In the genomic region with DNA sequence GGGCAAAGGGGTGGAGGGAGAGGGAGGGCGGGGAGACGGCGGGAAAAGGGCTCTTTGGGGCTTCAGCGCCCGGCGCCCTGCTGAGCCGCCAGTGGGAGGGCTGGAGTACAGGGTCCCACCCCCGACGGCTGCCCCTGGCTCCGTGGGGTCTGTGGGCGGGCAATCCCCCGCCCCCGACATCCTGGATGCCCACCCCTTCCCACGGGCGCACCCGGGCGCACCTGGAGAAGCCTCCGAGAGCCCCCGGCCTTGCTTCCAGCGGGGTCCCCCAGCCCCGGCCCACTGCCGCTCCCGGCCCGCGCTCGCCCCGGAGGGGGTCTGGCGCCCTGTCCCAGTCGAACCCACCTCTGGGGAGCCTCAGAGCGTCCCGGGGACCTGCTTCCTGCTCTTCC, we compare ENCODE assay signal across 11 cellular contexts. TPM values are rescaled to one million over a fixed set of nuclear protein-coding genes. Genes with fewer than 3 reads are reported as not detected.
DNase-seq lines count a peak whose midpoint lies in the region; ATAC-seq and TF ChIP-seq lines count a peak whose summit lies in the region.
"Had no signal": no experiment of that assay in that cellular context is flagged by ENCODE, and none has a peak within 500 bp of the region (broad histone marks: within the 10 kb centered on the region; RNA-seq: fewer than 3 reads in every experiment).

No MANE protein-coding gene starts in this region.

- intact Hi-C loops in left ventricle myocardium inferior (cut with micrococcal nuclease) (no loop called here), Right ventricle myocardium inferior (cut with DNase I) (loop anchor here (2.0 kb wide), 1 partner anchor 138 kb away; no protein-coding TSS in a partner anchor), tibial artery (cut with DNase I; ENCODE audit: low total_unique reads) (loop anchor here (10.0 kb wide), 2 partner anchors 144 to 224 kb away; a partner anchor contains a TSS)

- TF ChIP-seq EP300 in upper lobe of left lung (IDR thresholded peaks at IDR 0.05), result no peak

- TF ChIP-seq POLR2A in upper lobe of left lung (IDR thresholded peaks at IDR 0.05), result no peak

- H3K27ac ChIP-seq in left ventricle myocardium inferior (replicated peaks) (no peak overlapping the region), WERI-Rb-1 (0 out of 2 replicates have a peak overlapping the region, but pooled peaks have one; percentile 29), upper lobe of left lung (no peak overlapping the region), tibial artery (no peak overlapping the region)

- WGBS in upper lobe of left lung, 2 donors, result 7% methylated on average over 9 of the region's 31 CpGs; no CpG with 5 or more reads in 1 of the 2 donors

- H3K36me3 ChIP-seq in left ventricle myocardium inferior (peaks cover 6% of the 10 kb centered on the region), WERI-Rb-1 (peaks cover 5% of the 10 kb centered on the region; the same call in 1 of the 2 replicates), upper lobe of left lung (no peaks in the 10 kb centered on the region), tibial artery (peaks cover 0 to 7% (median 0%) of the 10 kb centered on the region in 3 donors)

- ATAC-seq in Right ventricle myocardium inferior, result no peak
- ATAC-seq in upper lobe of left lung (ENCODE audit: low FRiP score in 2 of 2), result no peak
- no peak for ATAC-seq in GM18520 (IDR thresholded peaks at IDR 0.05; ENCODE audit: unreplicated experiment)

- no peak for TF ChIP-seq CTCF in left ventricle myocardium inferior (IDR thresholded peaks at IDR 0.05; ENCODE audit: borderline replicate concordance)
- no peak for TF ChIP-seq CTCF in WERI-Rb-1 (IDR thresholded peaks at IDR 0.05; ENCODE audit: low read depth, low read length)
- TF ChIP-seq CTCF in upper lobe of left lung (IDR thresholded peaks at IDR 0.05), result no peak
- no peak for TF ChIP-seq CTCF in tibial artery (IDR thresholded peaks at IDR 0.05)

- H3K9me3 ChIP-seq in left ventricle myocardium inferior (replicated peaks) (no peaks in the 10 kb centered on the region), WERI-Rb-1 (ENCODE audit: severe bottlenecking) (no peaks in the 10 kb centered on the region), iPS-18c (ENCODE audit: control insufficient read depth, insufficient read depth, low read length) (no peaks in the 10 kb centered on the region), upper lobe of left lung (no peaks in the 10 kb centered on the region), tibial artery (no peaks in the 10 kb centered on the region)

- H3K4me1 ChIP-seq in left ventricle myocardium inferior, result peaks cover 44% of the 10 kb centered on the region
- H3K4me1 ChIP-seq in upper lobe of left lung, result peaks cover 29 to 46% (median 40%) of the 10 kb centered on the region in 4 donors
- H3K4me1 ChIP-seq in tibial artery, result peaks cover 7 to 43% (median 35%) of the 10 kb centered on the region in 4 donors

- peaks cover 63% of the 10 kb centered on the region for H3K27me3 ChIP-seq in left ventricle myocardium inferior (ENCODE audit: low read depth)
- peaks cover 8% of the 10 kb centered on the region for H3K27me3 ChIP-seq in WERI-Rb-1 (ENCODE audit: insufficient read depth, low read depth, severe bottlenecking)
- peaks cover 0 to 52% (median 32%) of the 10 kb centered on the region in 4 donors for H3K27me3 ChIP-seq in upper lobe of left lung
- H3K27me3 ChIP-seq in tibial artery, result peaks cover 3 to 63% of the 10 kb centered on the region in 2 donors

- H3K4me3 ChIP-seq in left ventricle myocardium inferior, result peak overlapping the region; percentile 63
- H3K4me3 ChIP-seq in WERI-Rb-1 (ENCODE audit: low read depth, low read length), result peak overlapping the region; percentile 59
- H3K4me3 ChIP-seq in iPS-18c (ENCODE audit: insufficient read depth, low read depth, low read length), result peak overlapping the region; percentile 49
- H3K4me3 ChIP-seq in upper lobe of left lung, result peak overlapping the region in 3 of 4 donors; percentile 41 to 51 (median 49)
- H3K4me3 ChIP-seq in tibial artery, result peak overlapping the region in 1 of 2 donors; percentile 7

- DNase-seq in left ventricle myocardium inferior (no peak), Right ventricle myocardium inferior (ENCODE audit: missing footprints) (no peak), WERI-Rb-1 (no peak), upper lobe of left lung (no peak), tibial artery (no peak)
- DNase-seq in activated effector memory CD4-positive, alpha-beta T cell treated with Interleukin-2 at 50 U/mL for 16 hours, result no peak
- DNase-seq: CD4-positive, CD25-positive, alpha-beta regulatory T cell; NCI-H510A treated with DMSO at 0.1 percent for 48 hours had no signal

RNA-seq across cellular contexts. Expression of a gene that starts 0.4 kb away (rescaled TPM):
- total RNA-seq in left ventricle myocardium inferior (not detected), Right ventricle myocardium inferior (not detected), upper lobe of left lung (1 to 10 TPM in 1 of 6 donors, under 1 TPM in 3, not detected in 2; 0.34 to 1.4 (median 0.53) TPM)
- total RNA-seq: posterior vena cava had no signal

RNA-seq across cellular contexts. Expression of a gene that starts 9.7 kb away (rescaled TPM):
- total RNA-seq in left ventricle myocardium inferior, result 5.4 TPM
- 3.2 TPM for total RNA-seq in Right ventricle myocardium inferior
- 10 to 100 TPM in 5 of 6 donors, not detected in 1; 14.3 to 44.8 (median 34.1) TPM for total RNA-seq in upper lobe of left lung

RNA-seq across cellular contexts. Expression of a gene that starts 43.9 kb away (rescaled TPM):
- total RNA-seq in left ventricle myocardium inferior (77.1 TPM), Right ventricle myocardium inferior (67.5 TPM), upper lobe of left lung (100 to 1,000 TPM in 2 of 6 donors, 10 to 100 TPM in 4; 55.1 to 145 (median 65.5) TPM)
